ENCODE assay signal across 17 cellular contexts in the genomic region with DNA sequence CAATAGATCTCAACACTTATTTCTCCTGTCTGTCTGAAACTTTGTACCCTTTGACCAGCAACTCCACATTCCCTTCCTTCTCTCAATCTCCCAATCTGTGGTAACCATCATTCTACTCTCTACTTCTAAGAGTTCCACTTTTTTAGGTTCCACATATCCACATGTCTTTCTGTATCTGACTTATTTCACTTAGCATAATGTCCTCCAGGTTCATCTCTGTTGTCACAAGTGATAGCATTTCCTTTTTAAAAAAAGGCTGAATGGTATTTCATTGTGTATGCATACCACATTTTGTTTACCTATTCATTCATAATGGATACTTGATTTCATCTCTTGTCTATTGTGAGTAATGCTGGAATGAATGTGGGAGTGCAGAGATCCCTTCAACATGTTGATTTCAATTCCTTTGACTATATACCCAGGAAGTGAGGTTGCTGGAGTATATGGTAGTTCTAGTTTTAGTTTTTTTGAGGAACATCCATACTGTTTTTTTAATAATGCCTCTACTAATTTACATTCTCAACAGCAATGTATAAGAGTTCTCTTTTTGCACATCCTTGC. TPM values are rescaled to one million over a fixed set of nuclear protein-coding genes. Genes with fewer than 3 reads are reported as not detected.
A peak's percentile ranks its signal among the peaks of the same experiment; 100 is the strongest.
DNase-seq lines count a peak whose midpoint lies in the region; ATAC-seq and TF ChIP-seq lines count a peak whose summit lies in the region.
"Had no signal": no experiment of that assay in that cellular context is flagged by ENCODE, and none has a peak within 500 bp of the region (broad histone marks: within the 10 kb centered on the region; RNA-seq: fewer than 3 reads in every experiment).

No MANE protein-coding gene starts in this region.

- no peak overlapping the region for H3K4me3 Mint-ChIP-seq in HFFc6

- DNase-seq in EH (ENCODE audit: low read depth): peak; percentile 47
- DNase-seq in HFFc6: peak; percentile 13
- DNase-seq in mammary epithelial cell: peak; percentile 46
- peak; percentile 70 for DNase-seq in iris pigment epithelial cell (ENCODE audit: low read depth)
- no peak for DNase-seq in HuH-7 (ENCODE audit: low spot score)
- DNase-seq in GM13977 (ENCODE audit: low spot score): no peak
- no peak for DNase-seq in AML-193 (lab: John Stamatoyannopoulos, UW)
- DNase-seq: NCI-H1092 treated with DMSO at 0.1 percent for 48 hours, NCI-H1694 treated with DMSO at 0.1 percent for 48 hours, NCI-H2171 treated with DMSO at 0.1 percent for 48 hours, NCI-H510A, SIG-M5, SW 1271 had no signal

- dilution Hi-C loops in mammary epithelial cell (cut with HindIII; ENCODE audit: low sequenced_read_pairs): no loop called here

- H3K27me3 ChIP-seq in mammary epithelial cell (ENCODE audit: insufficient read depth, low read length): no peaks in the 10 kb centered on the region
- H3K27me3 ChIP-seq: BLaER1 had no signal

- H3K4me3 ChIP-seq in mammary epithelial cell (replicated peaks in 1 of 3; ENCODE audit: insufficient read depth in 1 of 3, low read depth in 2 of 3, low read length in 3 of 3): no peak overlapping the region
- H3K4me3 ChIP-seq: BLaER1, HAP-1, K562 had no signal

- H2AFZ ChIP-seq in mammary epithelial cell (ENCODE audit: low read depth, low read length): no peak overlapping the region

- no TSS peak for BruUV-seq in mammary epithelial cell (replicated peaks; lab: Mats Ljungman, UMichigan)

- H3K79me2 ChIP-seq in mammary epithelial cell (ENCODE audit: insufficient read depth, low read length): no peaks in the 10 kb centered on the region

- peak overlapping the region; percentile 2; the same call in 1 of the 2 replicates for H3K27ac Mint-ChIP-seq in HFFc6

- CTCF ChIA-PET in mammary epithelial cell (lab: Charles Lee; ENCODE audit: low non-redundant PET): interaction anchor here (0.7 kb wide), 1 partner anchor 23 kb away, joined by 3 read pairs; no protein-coding TSS in a partner anchor

- H3K4me1 Mint-ChIP-seq in HFFc6 (ENCODE audit: low read depth): peaks cover 33% of the 10 kb centered on the region

- intact Hi-C loops in mammary epithelial cell (cut with micrococcal nuclease): no loop called here

- no peak overlapping the region for H3K4me2 ChIP-seq in mammary epithelial cell (ENCODE audit: insufficient read depth, low read depth, low read length)
- H3K4me2 ChIP-seq: BLaER1 had no signal

- H3K36me3 Mint-ChIP-seq in HFFc6 (ENCODE audit: low read depth): peaks cover 6% of the 10 kb centered on the region

- no peak for ATAC-seq in HG03045 (IDR thresholded peaks at IDR 0.05; ENCODE audit: unreplicated experiment)
- ATAC-seq: K562 had no signal

- peaks cover 2% of the 10 kb centered on the region; the same call in 1 of the 2 replicates for H3K27me3 Mint-ChIP-seq in HFFc6 (ENCODE audit: insufficient read depth)

- peaks cover 6% of the 10 kb centered on the region for H3K9me3 Mint-ChIP-seq in HFFc6

- H3K9ac ChIP-seq in mammary epithelial cell (ENCODE audit: insufficient read depth, low read length): no peak overlapping the region
- H3K9ac ChIP-seq: BLaER1 had no signal

- H3K9me3 ChIP-seq in mammary epithelial cell (replicated peaks; ENCODE audit: insufficient read depth, low read length): no peaks in the 10 kb centered on the region
- H3K9me3 ChIP-seq: HAP-1 had no signal

- H4K20me1 ChIP-seq in mammary epithelial cell (ENCODE audit: insufficient read depth, low read length): no peaks in the 10 kb centered on the region
- H4K20me1 ChIP-seq: BLaER1 had no signal

- no peak for TF ChIP-seq CTCF in HFFc6 (IDR thresholded peaks at IDR 0.05)
- no peak for TF ChIP-seq CTCF in mammary epithelial cell (conservative IDR thresholded peaks at IDR 0.05 in 1 of 2, IDR thresholded peaks at IDR 0.05 in 1 of 2; ENCODE audit: extremely low read depth in 1 of 2, insufficient read depth in 1 of 2, low read depth in 1 of 2, low read length in 2 of 2)
- TF ChIP-seq CTCF in GM13977 (IDR thresholded peaks at IDR 0.05; ENCODE audit: extremely low read depth, insufficient read depth, missing control alignments): no peak

- in situ Hi-C loops in mammary epithelial cell (cut with MboI; ENCODE audit: low sequenced_read_pairs in 2 of 2): loop anchor here (10.0 to 25.0 kb wide), 2 partner anchors 106 to 108 kb away; no protein-coding TSS in a partner anchor
- in situ Hi-C loops in GM13977 (cut with MboI; ENCODE audit: low pct_unique_long_range_greater_than_20kb, low sequenced_read_pairs, unreplicated experiment): no loop called here

- no peaks in the 10 kb centered on the region for H3K36me3 ChIP-seq in mammary epithelial cell (ENCODE audit: insufficient read depth, low read length)
- H3K36me3 ChIP-seq: BLaER1, HAP-1 had no signal

- peaks cover 6% of the 10 kb centered on the region for H3K4me1 ChIP-seq in mammary epithelial cell (ENCODE audit: insufficient read depth, low read length)
- H3K4me1 ChIP-seq: BLaER1, HAP-1 had no signal

- no peak overlapping the region for H3K27ac ChIP-seq in mammary epithelial cell (ENCODE audit: insufficient read depth, low read depth, low read length)
- H3K27ac ChIP-seq: BLaER1 had no signal

RNA-seq across cellular contexts. Expression of a gene that starts 18.8 kb away (rescaled TPM):
- total RNA-seq in HFFc6 (2021; fragmentation: NEBNext Ultra II Directional; extraction: Animal tissue kit (Norgen Biotek cat#: 25700)): 100 to 1,000 TPM; 134 to 176 (median 154) TPM
- total RNA-seq in mammary epithelial cell: 100 to 1,000 TPM; 116 to 141 TPM
- 75.8 TPM for polyA plus RNA-seq in mammary epithelial cell
- 82.4 TPM for polyA minus RNA-seq in mammary epithelial cell

Comparison
In these comparisons a context has a peak if more than half of its experiments do, and no peak if none do; other contexts are left out.
1. DNase-seq: peak in EH (single experiment), HFFc6 (single experiment), mammary epithelial cell (single experiment) and iris pigment epithelial cell (single experiment); none in HuH-7 (single experiment), GM13977 (single experiment) and AML-193 (0 of 2).